In genomic region chr3:138220788-138221187, GRCh38 we compare ENCODE assay signal across 16 cellular contexts.
"Had no signal": no experiment of that assay in that cellular context is flagged by ENCODE, and none has a peak within 500 bp of the region (broad histone marks: within the 10 kb centered on the region; RNA-seq: fewer than 3 reads in every experiment).

No MANE protein-coding gene starts in this region.

- H3K36me3 ChIP-seq: ovary had no signal

- ATAC-seq: esophagus mucosa; stimulated activated naive CD8-positive, alpha-beta T cell treated with anti-CD3 and anti-CD28 coated beads, Interleukin-15, amount 100 ng/mL, for 72 hours had no signal

- H3K4me3 Mint-ChIP-seq: dendritic cell treated with granulocyte-macrophage colony-stimulating factor and Interleukin-4, amounts not matched to agents 40 ng/mL and 50 ng/mL, for 4 days; immature natural killer cell; memory B cell; neural crest cell; stimulated activated naive CD8-positive, alpha-beta T cell treated with anti-CD3 and anti-CD28 coated beads, Interleukin-15, amount 100 ng/mL, for 72 hours had no signal

- H3K27me3 Mint-ChIP-seq: dendritic cell treated with granulocyte-macrophage colony-stimulating factor and Interleukin-4, amounts not matched to agents 40 ng/mL and 50 ng/mL, for 4 days; memory B cell; stimulated activated naive CD8-positive, alpha-beta T cell treated with anti-CD3 and anti-CD28 coated beads, Interleukin-15, amount 100 ng/mL, for 72 hours had no signal

- H3K9me3 Mint-ChIP-seq: dendritic cell treated with granulocyte-macrophage colony-stimulating factor and Interleukin-4, amounts not matched to agents 40 ng/mL and 50 ng/mL, for 4 days; immature natural killer cell; memory B cell; neural crest cell; stimulated activated naive CD8-positive, alpha-beta T cell treated with anti-CD3 and anti-CD28 coated beads, Interleukin-15, amount 100 ng/mL, for 72 hours had no signal

- H3K27me3 ChIP-seq: adrenal gland, ovary, testis had no signal

- H3K9me3 ChIP-seq: adrenal gland, ovary, testis had no signal

- H3K27ac Mint-ChIP-seq: dendritic cell treated with granulocyte-macrophage colony-stimulating factor and Interleukin-4, amounts not matched to agents 40 ng/mL and 50 ng/mL, for 4 days; memory B cell had no signal

- H3K27ac ChIP-seq: ovary, testis had no signal

- H3K4me1 ChIP-seq: testis had no signal

- H3K4me3 ChIP-seq: adrenal gland, ovary, testis had no signal

- DNase-seq: activated CD4-positive, alpha-beta T cell treated with anti-CD3 and anti-CD28 coated beads, Interleukin-2, amount 50 U/mL, for 1 hour; activated naive CD4-positive, alpha-beta T cell treated with anti-CD3 and anti-CD28 coated beads, Interleukin-2, amount 50 U/mL, for 16 hours; activated T-cell treated with anti-CD3 and anti-CD28 coated beads, Interleukin-2, amount 50 U/mL, for 1 hour; adrenal gland; central memory CD4-positive, alpha-beta T cell; glutamatergic neuron; immature natural killer cell; ovary; stimulated activated CD4-positive, alpha-beta T cell treated with anti-CD3 and anti-CD28 coated beads, Interleukin-2, amount 100 ng/mL, for 48 hours; stimulated activated naive CD8-positive, alpha-beta T cell treated with anti-CD3 and anti-CD28 coated beads, Interleukin-15, amount 100 ng/mL, for 72 hours; T-helper 2 cell; testis had no signal
